In genomic region chr10:117936136-117936535, GRCh38 we compare ENCODE assay signal across 16 cellular contexts.
A peak's percentile ranks its signal among the peaks of the same experiment; 100 is the strongest.
DNase-seq lines count a peak whose midpoint lies in the region; ATAC-seq and TF ChIP-seq lines count a peak whose summit lies in the region.
"Had no signal": no experiment of that assay in that cellular context is flagged by ENCODE, and none has a peak within 500 bp of the region (broad histone marks: within the 10 kb centered on the region; RNA-seq: fewer than 3 reads in every experiment).

No MANE protein-coding gene starts in this region.

- H3K9me3 Mint-ChIP-seq in mesothelial cell of epicardium: peaks cover 4% of the 10 kb centered on the region
- no peaks in the 10 kb centered on the region for H3K9me3 Mint-ChIP-seq in activated T-cell treated with anti-CD3 and anti-CD28 coated beads, Interleukin-2, amount 50 U/mL, for 4 hours

- peak; percentile 28 for DNase-seq in AG09319 (ENCODE audit: extremely low read depth, low read depth)
- peak; percentile 2 for DNase-seq in HuH-7 (ENCODE audit: low spot score)
- peak; percentile 15 for DNase-seq in epithelial cell of esophagus (ENCODE audit: low read depth)
- no peak for DNase-seq in mesothelial cell of epicardium (ENCODE audit: low spot score in 2 of 2, unreplicated experiment in 2 of 2)
- DNase-seq in activated T-cell treated with anti-CD3 and anti-CD28 coated beads, Interleukin-2, amount 50 U/mL, for 4 hours: no peak
- no peak for DNase-seq in prostate gland (ENCODE audit: low spot score)
- no peak for DNase-seq in activated CD4-positive, alpha-beta T cell treated with anti-CD3 and anti-CD28 coated beads for 1 hour
- DNase-seq: activated T-cell treated with anti-CD3 and anti-CD28 coated beads, Interleukin-2, amount 50 U/mL, for 48 hours; kidney glomerular epithelial cell; tibial artery had no signal

- H3K4me3 Mint-ChIP-seq in mesothelial cell of epicardium: no peak overlapping the region
- H3K4me3 Mint-ChIP-seq in activated T-cell treated with anti-CD3 and anti-CD28 coated beads, Interleukin-2, amount 50 U/mL, for 4 hours: no peak overlapping the region
- H3K4me3 Mint-ChIP-seq: WTC11 had no signal

- peaks cover 22% of the 10 kb centered on the region for H3K27me3 Mint-ChIP-seq in mesothelial cell of epicardium (ENCODE audit: low read depth)
- peaks cover 5% of the 10 kb centered on the region for H3K27me3 Mint-ChIP-seq in activated T-cell treated with anti-CD3 and anti-CD28 coated beads, Interleukin-2, amount 50 U/mL, for 4 hours (ENCODE audit: low read depth)

- no peaks in the 10 kb centered on the region for H3K4me1 ChIP-seq in prostate gland (replicated peaks)
- H3K4me1 ChIP-seq: esophagus muscularis mucosa, SJSA1, tibial artery had no signal

- H3K4me3 ChIP-seq in epithelial cell of esophagus (ENCODE audit: low read length): no peak overlapping the region
- H3K4me3 ChIP-seq in prostate gland: no peak overlapping the region
- H3K4me3 ChIP-seq: esophagus muscularis mucosa, K562, SJSA1, tibial artery had no signal

- ATAC-seq in HG03139 (IDR thresholded peaks at IDR 0.05; ENCODE audit: unreplicated experiment): no peak
- ATAC-seq in activated T-cell treated with anti-CD3 and anti-CD28 coated beads, Interleukin-2, amount 50 U/mL, for 4 hours: no peak
- ATAC-seq: HCT116, K562, WTC11 had no signal

- TF ChIP-seq CTCF in AG09319 (IDR thresholded peaks at IDR 0.05; ENCODE audit: low read depth, low read length) (no peak), epithelial cell of esophagus (IDR thresholded peaks at IDR 0.05; ENCODE audit: insufficient read depth, low read depth, low read length, missing control alignments) (no peak), mesothelial cell of epicardium (IDR thresholded peaks at IDR 0.05; ENCODE audit: unreplicated experiment) (no peak), prostate gland (IDR thresholded peaks at IDR 0.05) (no peak)

- no peaks in the 10 kb centered on the region for H3K36me3 ChIP-seq in prostate gland
- H3K36me3 ChIP-seq: esophagus muscularis mucosa, SJSA1, tibial artery had no signal

- no peak overlapping the region for H3K27ac ChIP-seq in prostate gland
- H3K27ac ChIP-seq: esophagus muscularis mucosa, SJSA1, tibial artery had no signal

- H3K27me3 ChIP-seq in prostate gland (replicated peaks; ENCODE audit: insufficient read depth): no peaks in the 10 kb centered on the region
- H3K27me3 ChIP-seq: SJSA1, tibial artery had no signal

- peak overlapping the region; percentile 7 for H3K27ac Mint-ChIP-seq in mesothelial cell of epicardium
- H3K27ac Mint-ChIP-seq: WTC11 had no signal

- WGBS in prostate gland: 56% methylated on average over 9 of the region's 9 CpGs

- intact Hi-C loops in prostate gland (cut with DNase I): no loop called here

- no peaks in the 10 kb centered on the region for H3K9me3 ChIP-seq in prostate gland
- H3K9me3 ChIP-seq: esophagus muscularis mucosa, SJSA1, tibial artery had no signal

- TF ChIP-seq POLR2A in prostate gland (IDR thresholded peaks at IDR 0.05): no peak

- H3K4me1 Mint-ChIP-seq in mesothelial cell of epicardium: no peaks in the 10 kb centered on the region
- H3K4me1 Mint-ChIP-seq in activated T-cell treated with anti-CD3 and anti-CD28 coated beads, Interleukin-2, amount 50 U/mL, for 4 hours (ENCODE audit: low read depth): no peaks in the 10 kb centered on the region

- H3K36me3 Mint-ChIP-seq in mesothelial cell of epicardium: no peaks in the 10 kb centered on the region
- no peaks in the 10 kb centered on the region for H3K36me3 Mint-ChIP-seq in activated T-cell treated with anti-CD3 and anti-CD28 coated beads, Interleukin-2, amount 50 U/mL, for 4 hours (ENCODE audit: insufficient read depth)

Comparison
In these comparisons a context has a peak if more than half of its experiments do, and no peak if none do; other contexts are left out.
1. DNase-seq: peak in AG09319 (single experiment), HuH-7 (single experiment) and epithelial cell of esophagus (single experiment); none in mesothelial cell of epicardium (0 of 2), activated T-cell treated with anti-CD3 and anti-CD28 coated beads, Interleukin-2, amount 50 U/mL, for 4 hours (single experiment), prostate gland (single experiment) and activated CD4-positive, alpha-beta T cell treated with anti-CD3 and anti-CD28 coated beads for 1 hour (single experiment).